9 cellular contexts compared by ENCODE assay signal in the genomic region with DNA sequence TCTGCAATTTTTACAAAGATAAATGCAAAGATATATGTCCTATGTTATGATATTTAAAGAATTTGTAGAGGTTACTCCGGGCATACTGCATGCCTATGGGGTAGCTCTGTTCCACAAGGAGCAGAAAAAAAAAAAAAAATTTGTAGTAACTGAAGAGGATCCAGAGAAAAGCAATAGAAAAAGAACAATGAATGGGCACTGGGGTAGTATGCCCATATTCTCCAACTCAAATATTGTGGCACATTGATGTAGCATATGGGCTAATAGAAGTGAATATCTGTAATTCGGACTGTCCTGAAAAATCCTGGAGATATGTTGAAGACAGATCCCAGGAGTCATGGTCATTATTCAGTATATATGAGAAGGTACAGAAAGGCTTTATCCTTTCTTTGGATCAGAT. TPM values are rescaled to one million over a fixed set of nuclear protein-coding genes. Genes with fewer than 3 reads are reported as not detected.
DNase-seq lines count a peak whose midpoint lies in the region; ATAC-seq lines count a peak whose summit lies in the region.
"Had no signal": no experiment of that assay in that cellular context is flagged by ENCODE, and none has a peak within 500 bp of the region (broad histone marks: within the 10 kb centered on the region; RNA-seq: fewer than 3 reads in every experiment).

No MANE protein-coding gene starts in this region.

- H3K27me3 Mint-ChIP-seq in activated CD4-positive, alpha-beta T cell treated with anti-CD3 and anti-CD28 coated beads, Interleukin-2, amount 10 ng/mL, durations not matched to agents 24 days and 14 days = peaks cover 7% of the 10 kb centered on the region
- no peaks in the 10 kb centered on the region for H3K27me3 Mint-ChIP-seq in activated CD4-positive, alpha-beta memory T cell treated with anti-CD3 and anti-CD28 coated beads, Interleukin-2, amount 10 ng/mL, durations not matched to agents 7 days and 5 days
- no peaks in the 10 kb centered on the region for H3K27me3 Mint-ChIP-seq in stimulated activated naive CD8-positive, alpha-beta T cell treated with anti-CD3 and anti-CD28 coated beads, Interleukin-15, amount 100 ng/mL, for 72 hours

- peak overlapping the region; percentile 87 for H3K4me3 Mint-ChIP-seq in activated CD4-positive, alpha-beta T cell treated with anti-CD3 and anti-CD28 coated beads, Interleukin-2, amount 10 ng/mL, durations not matched to agents 24 days and 14 days
- H3K4me3 Mint-ChIP-seq in activated CD4-positive, alpha-beta memory T cell treated with anti-CD3 and anti-CD28 coated beads, Interleukin-2, amount 10 ng/mL, durations not matched to agents 7 days and 5 days = peak overlapping the region; percentile 72
- peak overlapping the region; percentile 42 to 90 for H3K4me3 Mint-ChIP-seq in stimulated activated naive CD8-positive, alpha-beta T cell treated with anti-CD3 and anti-CD28 coated beads, Interleukin-15, amount 100 ng/mL, for 72 hours

- POLR2A ChIA-PET in activated CD4-positive, alpha-beta memory T cell treated with anti-CD3 and anti-CD28 coated beads, Interleukin-2, amount 10 ng/mL, durations not matched to agents 7 days and 5 days (lab: Charles Lee) = interaction anchor here (1.0 to 3.1 kb wide), 3 partner anchors 8 to 36 kb away, joined by 3 to 17 read pairs (median 10); a partner anchor contains a TSS

- H3K27me3 ChIP-seq in iPS-18a (ENCODE audit: control insufficient read depth, insufficient read depth, low read length) = no peaks in the 10 kb centered on the region

- no peaks in the 10 kb centered on the region for H3K9me3 Mint-ChIP-seq in activated CD4-positive, alpha-beta T cell treated with anti-CD3 and anti-CD28 coated beads, Interleukin-2, amount 10 ng/mL, durations not matched to agents 24 days and 14 days
- no peaks in the 10 kb centered on the region for H3K9me3 Mint-ChIP-seq in activated CD4-positive, alpha-beta memory T cell treated with anti-CD3 and anti-CD28 coated beads, Interleukin-2, amount 10 ng/mL, durations not matched to agents 7 days and 5 days
- no peaks in the 10 kb centered on the region for H3K9me3 Mint-ChIP-seq in stimulated activated naive CD8-positive, alpha-beta T cell treated with anti-CD3 and anti-CD28 coated beads, Interleukin-15, amount 100 ng/mL, for 72 hours

- DNase-seq in activated CD4-positive, alpha-beta T cell treated with anti-CD3 and anti-CD28 coated beads, Interleukin-2, amount 10 ng/mL, durations not matched to agents 24 days and 14 days = no peak
- no peak for DNase-seq in activated CD4-positive, alpha-beta T cell treated with anti-CD3 and anti-CD28 coated beads for 48 hours
- DNase-seq in activated CD4-positive, alpha-beta memory T cell treated with anti-CD3 and anti-CD28 coated beads, Interleukin-2, amount 10 ng/mL, durations not matched to agents 7 days and 5 days = no peak
- no peak for DNase-seq in stimulated activated naive CD8-positive, alpha-beta T cell treated with anti-CD3 and anti-CD28 coated beads, Interleukin-15, amount 100 ng/mL, for 72 hours
- DNase-seq in NCI-H524 treated with DMSO at 0.1 percent for 48 hours (lab: John Stamatoyannopoulos, UW) = no peak
- DNase-seq in effector CD8-positive, alpha-beta T cell (lab: John Stamatoyannopoulos, UW) = no peak
- no peak for DNase-seq in HuH-7 (ENCODE audit: low spot score)
- DNase-seq: GOT3 had no signal

- intact Hi-C loops in activated CD4-positive, alpha-beta T cell treated with anti-CD3 and anti-CD28 coated beads, Interleukin-2, amount 10 ng/mL, durations not matched to agents 24 days and 14 days (cut with micrococcal nuclease) = loop anchor here (2.0 to 5.0 kb wide), 3 partner anchors 37 to 197 kb away; a partner anchor contains a TSS

- ATAC-seq in stimulated activated naive CD8-positive, alpha-beta T cell treated with anti-CD3 and anti-CD28 coated beads, Interleukin-15, amount 100 ng/mL, for 72 hours = no peak

- peaks cover 18% of the 10 kb centered on the region for H3K36me3 Mint-ChIP-seq in activated CD4-positive, alpha-beta T cell treated with anti-CD3 and anti-CD28 coated beads, Interleukin-2, amount 10 ng/mL, durations not matched to agents 24 days and 14 days (ENCODE audit: low read depth)
- H3K36me3 Mint-ChIP-seq in activated CD4-positive, alpha-beta memory T cell treated with anti-CD3 and anti-CD28 coated beads, Interleukin-2, amount 10 ng/mL, durations not matched to agents 7 days and 5 days (ENCODE audit: low read depth) = peaks cover 24% of the 10 kb centered on the region

- H3K9me3 ChIP-seq in iPS-18a (ENCODE audit: control insufficient read depth, low read depth, low read length) = no peaks in the 10 kb centered on the region

- peak overlapping the region; percentile 90 for H3K27ac Mint-ChIP-seq in activated CD4-positive, alpha-beta T cell treated with anti-CD3 and anti-CD28 coated beads, Interleukin-2, amount 10 ng/mL, durations not matched to agents 24 days and 14 days
- peak overlapping the region; percentile 68 for H3K27ac Mint-ChIP-seq in activated CD4-positive, alpha-beta memory T cell treated with anti-CD3 and anti-CD28 coated beads, Interleukin-2, amount 10 ng/mL, durations not matched to agents 7 days and 5 days
- H3K27ac Mint-ChIP-seq in stimulated activated naive CD8-positive, alpha-beta T cell treated with anti-CD3 and anti-CD28 coated beads, Interleukin-15, amount 100 ng/mL, for 72 hours = peak overlapping the region in 1 of 2 donors; percentile 48

- peak overlapping the region; percentile 89 for H3K27ac ChIP-seq in iPS-18a (ENCODE audit: low read length)

- H3K36me3 ChIP-seq in iPS-18a (ENCODE audit: control insufficient read depth, low read depth, low read length) = peaks cover 26% of the 10 kb centered on the region

- H3K4me1 ChIP-seq in iPS-18a (ENCODE audit: control insufficient read depth, low read depth, low read length) = peaks cover 48% of the 10 kb centered on the region

- peaks cover 33% of the 10 kb centered on the region for H3K4me1 Mint-ChIP-seq in activated CD4-positive, alpha-beta T cell treated with anti-CD3 and anti-CD28 coated beads, Interleukin-2, amount 10 ng/mL, durations not matched to agents 24 days and 14 days
- H3K4me1 Mint-ChIP-seq in activated CD4-positive, alpha-beta memory T cell treated with anti-CD3 and anti-CD28 coated beads, Interleukin-2, amount 10 ng/mL, durations not matched to agents 7 days and 5 days = peaks cover 40% of the 10 kb centered on the region
- peaks cover 51% of the 10 kb centered on the region for H3K4me1 Mint-ChIP-seq in stimulated activated naive CD8-positive, alpha-beta T cell treated with anti-CD3 and anti-CD28 coated beads, Interleukin-15, amount 100 ng/mL, for 72 hours

- CTCF ChIA-PET in activated CD4-positive, alpha-beta memory T cell treated with anti-CD3 and anti-CD28 coated beads, Interleukin-2, amount 10 ng/mL, durations not matched to agents 7 days and 5 days (lab: Charles Lee) = interaction anchor here (1.0 to 1.2 kb wide), 3 partner anchors 13 to 99 kb away, joined by 3 to 5 read pairs (median 4); a partner anchor contains a TSS

- peak overlapping the region; percentile 60 for H3K9ac ChIP-seq in iPS-18a (ENCODE audit: low read length)

- peak overlapping the region; percentile 53 for H3K4me3 ChIP-seq in iPS-18a (ENCODE audit: low read length)

RNA-seq across cellular contexts. Expression of a gene that starts 1.1 kb away (rescaled TPM):
- total RNA-seq in activated CD4-positive, alpha-beta T cell treated with anti-CD3 and anti-CD28 coated beads, Interleukin-2, amount 10 ng/mL, durations not matched to agents 24 days and 14 days = 76.0 and 79.3 TPM in 2 replicates
- 10 to 100 TPM; 68.8 to 72.5 TPM for total RNA-seq in activated CD4-positive, alpha-beta memory T cell treated with anti-CD3 and anti-CD28 coated beads, Interleukin-2, amount 10 ng/mL, durations not matched to agents 7 days and 5 days

RNA-seq across cellular contexts. Expression of a gene that starts 36.2 kb away (rescaled TPM):
- total RNA-seq in activated CD4-positive, alpha-beta T cell treated with anti-CD3 and anti-CD28 coated beads, Interleukin-2, amount 10 ng/mL, durations not matched to agents 24 days and 14 days = 162 and 164 TPM in 2 replicates
- 100 to 1,000 TPM; 148 to 153 TPM for total RNA-seq in activated CD4-positive, alpha-beta memory T cell treated with anti-CD3 and anti-CD28 coated beads, Interleukin-2, amount 10 ng/mL, durations not matched to agents 7 days and 5 days

RNA-seq across cellular contexts. Expression of a gene that starts 48.3 kb away (rescaled TPM):
- not detected in 2 replicates for total RNA-seq in activated CD4-positive, alpha-beta T cell treated with anti-CD3 and anti-CD28 coated beads, Interleukin-2, amount 10 ng/mL, durations not matched to agents 24 days and 14 days
- not detected for total RNA-seq in activated CD4-positive, alpha-beta memory T cell treated with anti-CD3 and anti-CD28 coated beads, Interleukin-2, amount 10 ng/mL, durations not matched to agents 7 days and 5 days
